20 cellular contexts compared by ENCODE assay signal in the genomic region with DNA sequence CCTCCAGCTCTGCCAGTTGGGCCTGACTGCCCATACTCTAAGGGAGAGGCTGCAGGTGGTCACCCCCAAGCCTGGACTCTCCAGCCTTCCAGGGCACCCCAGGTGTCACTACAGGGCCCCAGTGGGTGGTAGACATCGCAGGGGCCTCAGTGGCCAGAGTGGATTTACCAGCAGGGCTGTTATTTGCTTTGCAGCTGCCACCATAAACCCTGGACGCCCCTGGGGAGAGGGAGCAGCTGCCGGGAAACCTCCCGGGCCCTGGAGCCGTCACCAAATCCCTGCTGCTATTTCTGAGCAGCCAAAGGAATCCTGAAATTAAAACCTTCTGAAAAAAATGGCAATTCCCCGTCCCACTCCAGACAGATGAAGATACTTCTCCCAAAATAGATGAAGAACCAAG. TPM values are rescaled to one million over a fixed set of nuclear protein-coding genes. Genes with fewer than 3 reads are reported as not detected.
DNase-seq lines count a peak whose midpoint lies in the region; ATAC-seq and TF ChIP-seq lines count a peak whose summit lies in the region.
"Had no signal": no experiment of that assay in that cellular context is flagged by ENCODE, and none has a peak within 500 bp of the region (broad histone marks: within the 10 kb centered on the region; RNA-seq: fewer than 3 reads in every experiment).

No MANE protein-coding gene starts in this region.

- no peak for TF ChIP-seq CTCF in IMR-90 (conservative IDR thresholded peaks at IDR 0.05; ENCODE audit: low read depth, low read length)
- TF ChIP-seq CTCF in WTC11 (IDR thresholded peaks at IDR 0.05) = no peak
- no peak for TF ChIP-seq CTCF in mucosa of descending colon (IDR thresholded peaks at IDR 0.05)

- H3K18ac ChIP-seq in IMR-90 (ENCODE audit: low read depth, low read length) (no peak overlapping the region), neuronal stem cell (ENCODE audit: low read length) (peak overlapping the region; percentile 53)

- no peak overlapping the region for H2BK12ac ChIP-seq in neuronal stem cell (ENCODE audit: low read length)

- H3K14ac ChIP-seq in IMR-90 (replicated peaks; ENCODE audit: low read depth, low read length) = no peak overlapping the region
- H3K14ac ChIP-seq in neuronal stem cell (ENCODE audit: low read length) = no peak overlapping the region

- ATAC-seq in IMR-90 (ENCODE audit: low read depth) (peak; percentile 13; the same call in 1 of the 2 replicates), WTC11 (no peak), mucosa of descending colon (no peak)
- ATAC-seq: body of pancreas; naive thymus-derived CD8-positive, alpha-beta T cell; SK-N-SH treated with all-trans-retinoic acid at 6 μM for 48 hours had no signal

- no peak overlapping the region for H3K9ac ChIP-seq in BLaER1
- H3K9ac ChIP-seq in IMR-90 (ENCODE audit: low read depth, low read length) = no peak overlapping the region
- H3K9ac ChIP-seq in neuronal stem cell (ENCODE audit: low read depth, low read length, poor library complexity) = no peak overlapping the region

- no peak overlapping the region for H2AFZ ChIP-seq in IMR-90 (replicated peaks; ENCODE audit: low read length, poor library complexity)
- H2AFZ ChIP-seq in neuronal stem cell (ENCODE audit: low read length) = no peak overlapping the region

- H2BK120ac ChIP-seq in IMR-90 (ENCODE audit: low read depth, low read length) (no peak overlapping the region), neuronal stem cell (ENCODE audit: low read depth, low read length) (no peak overlapping the region)

- H3K27ac ChIP-seq in BLaER1 (no peak overlapping the region), IMR-90 (ENCODE audit: insufficient read depth, low read length) (no peak overlapping the region), neuronal stem cell (replicated peaks; ENCODE audit: low read length) (no peak overlapping the region)
- H3K27ac ChIP-seq: body of pancreas, colonic mucosa, vagina had no signal

- H2BK20ac ChIP-seq in IMR-90 (ENCODE audit: low read depth, low read length) = no peak overlapping the region

- no TSS peak for BruUV-seq in IMR-90 (replicated peaks; lab: Mats Ljungman, UMichigan)

- CTCF ChIA-PET in IMR-90 (lab: Yijun Ruan, JAX) (no interaction called here), WTC11 (lab: Charles Lee) (interaction anchor here (0.6 kb wide), 1 partner anchor 34 kb away, joined by 3 read pairs; no protein-coding TSS in a partner anchor)

- H3K9me3 ChIP-seq in BLaER1 (no peaks in the 10 kb centered on the region), IMR-90 (ENCODE audit: control insufficient read depth, insufficient read depth, low read length) (no peaks in the 10 kb centered on the region), neuronal stem cell (replicated peaks in 1 of 2; ENCODE audit: control insufficient read depth in 2 of 2, insufficient read depth in 1 of 2, low read depth in 1 of 2, low read length in 2 of 2) (no peaks in the 10 kb centered on the region), mucosa of descending colon (no peaks in the 10 kb centered on the region)
- H3K9me3 ChIP-seq: body of pancreas, colonic mucosa, vagina had no signal

- DNase-seq in IMR-90 (no peak), WTC11 (ENCODE audit: low spot score) (no peak), neuronal stem cell (ENCODE audit: low spot score) (no peak), NCI-H1930 (lab: John Stamatoyannopoulos, UW) (no peak), DMS53 treated with DMSO at 0.1 percent for 48 hours (lab: John Stamatoyannopoulos, UW; ENCODE audit: unreplicated experiment) (no peak), mucosa of descending colon (no peak), T1000 (lab: John Stamatoyannopoulos, UW) (no peak)
- DNase-seq: activated CD4-positive, alpha-beta T cell treated with anti-CD3 and anti-CD28 coated beads for 1 hour; activated naive CD8-positive, alpha-beta T cell treated with anti-CD3 and anti-CD28 coated beads for 36 hours; body of pancreas; CD4-positive, alpha-beta T cell; colonic mucosa; islet precursor cell; KG1 had no signal

- H3K4ac ChIP-seq in IMR-90 (ENCODE audit: low read depth, low read length) (no peak overlapping the region), neuronal stem cell (ENCODE audit: low read length) (no peak overlapping the region)

- H4K91ac ChIP-seq in IMR-90 (ENCODE audit: insufficient read depth, low read depth, low read length) (no peak overlapping the region), neuronal stem cell (ENCODE audit: low read depth, low read length, poor library complexity) (no peak overlapping the region)

- no peaks in the 10 kb centered on the region for H3K27me3 Mint-ChIP-seq in WTC11 (ENCODE audit: low read depth)
- H3K27me3 Mint-ChIP-seq: activated naive CD8-positive, alpha-beta T cell treated with anti-CD3 and anti-CD28 coated beads for 36 hours; CD4-positive, alpha-beta T cell had no signal

- H2AK9ac ChIP-seq in IMR-90 (replicated peaks; ENCODE audit: low read depth, low read length, poor library complexity) = no peak overlapping the region

- peaks cover 6% of the 10 kb centered on the region for H3K9me3 Mint-ChIP-seq in WTC11
- H3K9me3 Mint-ChIP-seq: CD4-positive, alpha-beta T cell had no signal

- H4K5ac ChIP-seq in IMR-90 (ENCODE audit: low read depth, low read length) = no peak overlapping the region

- H3K27me3 ChIP-seq in BLaER1 = no peaks in the 10 kb centered on the region
- H3K27me3 ChIP-seq in IMR-90 (ENCODE audit: control insufficient read depth, insufficient read depth, low read length) = peaks cover 2% of the 10 kb centered on the region
- H3K27me3 ChIP-seq in neuronal stem cell (ENCODE audit: control insufficient read depth in 3 of 3, insufficient read depth in 3 of 3, low read depth in 1 of 3, low read length in 3 of 3) = peaks cover 0 to 12% (median 0%) of the 10 kb centered on the region in 3 experiments
- H3K27me3 ChIP-seq: body of pancreas, colonic mucosa, vagina had no signal

- no peaks in the 10 kb centered on the region for H3K79me1 ChIP-seq in IMR-90 (ENCODE audit: low read depth in 1 of 2, low read length in 2 of 2)
- H3K79me1 ChIP-seq in neuronal stem cell (ENCODE audit: low read depth, low read length) = no peaks in the 10 kb centered on the region

- dilution Hi-C loops in IMR-90 (cut with HindIII; ENCODE audit: low sequenced_read_pairs, unreplicated experiment) = no loop called here

- H2BK5ac ChIP-seq in IMR-90 (ENCODE audit: low read depth, low read length, poor library complexity, severe bottlenecking) (no peak overlapping the region), neuronal stem cell (ENCODE audit: low read length) (no peak overlapping the region)

- H2AK5ac ChIP-seq in IMR-90 (ENCODE audit: low read depth, low read length) = no peak overlapping the region
- H2AK5ac ChIP-seq in neuronal stem cell (ENCODE audit: low read depth, low read length) = no peak overlapping the region

- H3K4me3 ChIP-seq in BLaER1 = no peak overlapping the region
- no peak overlapping the region for H3K4me3 ChIP-seq in IMR-90 (ENCODE audit: insufficient read depth, low read depth, low read length)
- no peak overlapping the region for H3K4me3 ChIP-seq in neuronal stem cell (ENCODE audit: low read length in 2 of 2)
- no peak overlapping the region for H3K4me3 ChIP-seq in mucosa of descending colon
- H3K4me3 ChIP-seq: body of pancreas, colonic mucosa, vagina had no signal

- H3K9me1 ChIP-seq in IMR-90 (ENCODE audit: insufficient read depth, low read length) = no peaks in the 10 kb centered on the region; the same call in 1 of the 2 replicates

- H4K20me1 ChIP-seq in BLaER1 (no peaks in the 10 kb centered on the region), IMR-90 (ENCODE audit: insufficient read depth, low read length) (no peaks in the 10 kb centered on the region)

- H3K27ac Mint-ChIP-seq in WTC11 = no peak overlapping the region
- H3K27ac Mint-ChIP-seq: activated naive CD8-positive, alpha-beta T cell treated with anti-CD3 and anti-CD28 coated beads for 36 hours; CD4-positive, alpha-beta T cell had no signal

- H3K23ac ChIP-seq in IMR-90 (ENCODE audit: low read depth, low read length) = no peak overlapping the region
- no peak overlapping the region for H3K23ac ChIP-seq in neuronal stem cell (ENCODE audit: low read depth, low read length, poor library complexity)

- H3K4me1 ChIP-seq in BLaER1 = peaks cover 47% of the 10 kb centered on the region
- H3K4me1 ChIP-seq in IMR-90 (ENCODE audit: control insufficient read depth, insufficient read depth, low read length) = peaks cover 7% of the 10 kb centered on the region; the same call in 1 of the 2 replicates
- H3K4me1 ChIP-seq in neuronal stem cell (ENCODE audit: control insufficient read depth in 2 of 2, insufficient read depth in 1 of 2, low read depth in 1 of 2, low read length in 2 of 2) = peaks cover 5 to 7% of the 10 kb centered on the region in 2 donors
- no peaks in the 10 kb centered on the region for H3K4me1 ChIP-seq in mucosa of descending colon (ENCODE audit: low read depth)
- H3K4me1 ChIP-seq: body of pancreas, colonic mucosa had no signal

- H3K4me2 ChIP-seq in BLaER1 = peak overlapping the region; percentile 68
- H3K4me2 ChIP-seq in IMR-90 (ENCODE audit: low read depth, low read length) = no peak overlapping the region
- no peak overlapping the region for H3K4me2 ChIP-seq in neuronal stem cell (ENCODE audit: insufficient read depth, low read length, poor library complexity, severe bottlenecking)

- H3K36me3 Mint-ChIP-seq in WTC11 = no peaks in the 10 kb centered on the region
- H3K36me3 Mint-ChIP-seq: naive thymus-derived CD8-positive, alpha-beta T cell had no signal

- in situ Hi-C loops in IMR-90 (cut with MboI; ENCODE audit: low sequenced_read_pairs) = no loop called here

- H4K8ac ChIP-seq in IMR-90 (ENCODE audit: low read depth in 2 of 2, low read length in 2 of 2) (no peak overlapping the region), neuronal stem cell (ENCODE audit: low read depth, low read length) (no peak overlapping the region)

- H2BK15ac ChIP-seq in IMR-90 (ENCODE audit: low read depth, low read length) (no peak overlapping the region), neuronal stem cell (ENCODE audit: low read length) (no peak overlapping the region)

- WGBS in IMR-90 (ENCODE audit: extremely low coverage in 2 of 2, insufficient read length in 1 of 2), 2 experiments = 40% methylated on average over 2 of the region's 6 CpGs; no CpG with 5 or more reads in 1 of the 2 experiments
- WGBS in neuronal stem cell (ENCODE audit: extremely low coverage in 2 of 2, insufficient read length in 2 of 2, insufficient replicate concordance in 1 of 2), 2 donors = no CpG with 5 or more reads among the region's 6 CpGs

- intact Hi-C loops in IMR-90 (cut with micrococcal nuclease) (no loop called here), mucosa of descending colon (cut with DNase I, micrococcal nuclease) (no loop called here)

- POLR2A ChIA-PET in IMR-90 (lab: Charles Lee; ENCODE audit: unreplicated experiment) (no interaction called here), WTC11 (lab: Charles Lee) (no interaction called here)

- no peak for TF ChIP-seq RAD21 in IMR-90 (IDR thresholded peaks at IDR 0.05; ENCODE audit: low read length)

- H3K36me3 ChIP-seq in BLaER1 = no peaks in the 10 kb centered on the region
- no peaks in the 10 kb centered on the region for H3K36me3 ChIP-seq in IMR-90 (ENCODE audit: control insufficient read depth, insufficient read depth, low read length)
- H3K36me3 ChIP-seq in neuronal stem cell (replicated peaks in 1 of 2; ENCODE audit: control insufficient read depth in 2 of 2, insufficient read depth in 2 of 2, low read length in 2 of 2) = no peaks in the 10 kb centered on the region
- no peaks in the 10 kb centered on the region for H3K36me3 ChIP-seq in mucosa of descending colon (ENCODE audit: low read depth)
- H3K36me3 ChIP-seq: colonic mucosa, vagina had no signal

- no peak overlapping the region for H3K56ac ChIP-seq in IMR-90 (ENCODE audit: extremely low read depth, insufficient read depth, low read length)

- TF ChIP-seq POLR2A in IMR-90 (IDR thresholded peaks at IDR 0.05; ENCODE audit: low read depth, low read length) = no peak

- H3K4me1 Mint-ChIP-seq in WTC11 = peaks cover 6% of the 10 kb centered on the region

- H3K4me3 Mint-ChIP-seq in WTC11 = no peak overlapping the region
- H3K4me3 Mint-ChIP-seq: activated naive CD8-positive, alpha-beta T cell treated with anti-CD3 and anti-CD28 coated beads for 36 hours; CD4-positive, alpha-beta T cell; naive thymus-derived CD8-positive, alpha-beta T cell had no signal

RNA-seq across cellular contexts. Expression of gene TMEM119, which starts 13.9 kb away (rescaled TPM):
- total RNA-seq in IMR-90 (2012; rRNA removed) (6.7 and 8.1 TPM in 2 replicates), WTC11 (2021) (0.16 to 0.25 TPM (median 0.20 TPM) in 3 replicates), mucosa of descending colon (1 to 10 TPM; 4.1 to 7.0 (median 5.1) TPM)
- polyA plus RNA-seq in IMR-90 (2012; rRNA removed) = 8.4 and 9.2 TPM in 2 replicates
- 9.3 and 21.4 TPM in 2 replicates for polyA plus RNA-seq in IMR-90 (2012; cell fraction: cytosol; rRNA removed)
- polyA plus RNA-seq in IMR-90 (2012; cell fraction: nucleus; rRNA removed; ENCODE audit: low replicate concordance) = 4.5 and 5.0 TPM in 2 replicates
- polyA plus RNA-seq in neuronal stem cell (2013, experiment 1 of 2) = 0.68 TPM
- polyA plus RNA-seq in neuronal stem cell (2013, experiment 2 of 2) = 0.73 TPM
- total RNA-seq: lung microvascular endothelial cell, pulmonary artery endothelial cell had no signal

RNA-seq across cellular contexts. Expression of gene ISCU, which starts 21.6 kb away (rescaled TPM):
- 52.7 and 58.3 TPM in 2 replicates for total RNA-seq in IMR-90 (2012; rRNA removed)
- polyA plus RNA-seq in IMR-90 (2012; rRNA removed) = 77.9 and 87.2 TPM in 2 replicates
- 38.1 and 73.2 TPM in 2 replicates for polyA plus RNA-seq in IMR-90 (2012; cell fraction: cytosol; rRNA removed)
- polyA plus RNA-seq in IMR-90 (2012; cell fraction: nucleus; rRNA removed; ENCODE audit: low replicate concordance) = 37.4 and 201 TPM in 2 replicates
- 73.8 to 85.9 TPM (median 74.2 TPM) in 3 replicates for total RNA-seq in WTC11 (2021)
- 94.0 TPM for polyA plus RNA-seq in neuronal stem cell (2013, experiment 1 of 2)
- 89.8 TPM for polyA plus RNA-seq in neuronal stem cell (2013, experiment 2 of 2)
- total RNA-seq in mucosa of descending colon = 100 to 1,000 TPM in 2 of 3 donors, 10 to 100 TPM in 1; 94.7 to 155 (median 107) TPM

RNA-seq across cellular contexts. Expression of gene SART3, which starts 23.0 kb away (rescaled TPM):
- total RNA-seq in IMR-90 (2012; rRNA removed) (37.8 and 61.7 TPM in 2 replicates), WTC11 (2021) (75.6 to 91.2 TPM (median 76.8 TPM) in 3 replicates), mucosa of descending colon (10 to 100 TPM; 42.0 to 47.7 (median 47.6) TPM)
- 19.8 and 22.6 TPM in 2 replicates for polyA plus RNA-seq in IMR-90 (2012; rRNA removed)
- 11.8 and 12.7 TPM in 2 replicates for polyA plus RNA-seq in IMR-90 (2012; cell fraction: cytosol; rRNA removed)
- polyA plus RNA-seq in IMR-90 (2012; cell fraction: nucleus; rRNA removed; ENCODE audit: low replicate concordance) = 18.0 and 42.4 TPM in 2 replicates
- 39.6 TPM for polyA plus RNA-seq in neuronal stem cell (2013, experiment 1 of 2)
- 37.7 TPM for polyA plus RNA-seq in neuronal stem cell (2013, experiment 2 of 2)

RNA-seq across cellular contexts. Expression of gene SELPLG, which starts 49.7 kb away (rescaled TPM):
- total RNA-seq in IMR-90 (2012; rRNA removed) = 2.8 and 3.2 TPM in 2 replicates
- 10.8 and 13.9 TPM in 2 replicates for polyA plus RNA-seq in IMR-90 (2012; rRNA removed)
- polyA plus RNA-seq in IMR-90 (2012; cell fraction: cytosol; rRNA removed) = 7.9 and 13.9 TPM in 2 replicates
- 29.8 and 69.7 TPM in 2 replicates for polyA plus RNA-seq in IMR-90 (2012; cell fraction: nucleus; rRNA removed; ENCODE audit: low replicate concordance)
- 0.18 to 0.46 TPM (median 0.21 TPM) in 3 replicates for total RNA-seq in WTC11 (2021)
- polyA plus RNA-seq in neuronal stem cell (2013, experiment 1 of 2) = 0.11 TPM
- polyA plus RNA-seq in neuronal stem cell (2013, experiment 2 of 2) = 0.15 TPM
- total RNA-seq in mucosa of descending colon = 1 to 10 TPM; 3.3 to 6.5 (median 6.0) TPM
